8 cellular contexts compared by ENCODE assay signal in genomic region chr5:95823241-95823737, GRCh38. TPM values are rescaled to one million over a fixed set of nuclear protein-coding genes. Genes with fewer than 3 reads are reported as not detected.
DNase-seq lines count a peak whose midpoint lies in the region; ATAC-seq and TF ChIP-seq lines count a peak whose summit lies in the region.

No MANE protein-coding gene starts in this region.

- H3K9me3 ChIP-seq in liver (ENCODE audit: control insufficient read depth in 4 of 4, low read length in 3 of 4) = no peaks in the 10 kb centered on the region
- H3K9me3 ChIP-seq in thyroid gland = no peaks in the 10 kb centered on the region

- peaks cover 63% of the 10 kb centered on the region for H3K4me1 Mint-ChIP-seq in activated CD4-positive, alpha-beta T cell treated with anti-CD3 and anti-CD28 coated beads, Interleukin-2, amount 10 ng/mL, durations not matched to agents 24 days and 14 days
- H3K4me1 Mint-ChIP-seq in activated T-helper 2 cell treated with anti-CD3 and anti-CD28 coated beads, Interferon-gamma antibody, Interleukin-2, Interleukin-4, amounts not matched to agents 10 μg/mL and 5 μg/mL and 100 μg/mL, durations not matched to agents 14 hours and 24 hours and 36 hours (ENCODE audit: low read depth) = peaks cover 55% of the 10 kb centered on the region

- H3K27ac ChIP-seq in liver (ENCODE audit: low read depth in 1 of 2, low read length in 2 of 2) (peak overlapping the region; percentile 74 to 90), thyroid gland (peak overlapping the region; percentile 81 to 92 (median 83))

- H3K36me3 Mint-ChIP-seq in activated CD4-positive, alpha-beta T cell treated with anti-CD3 and anti-CD28 coated beads, Interleukin-2, amount 10 ng/mL, durations not matched to agents 24 days and 14 days (ENCODE audit: low read depth) = no peaks in the 10 kb centered on the region
- no peaks in the 10 kb centered on the region for H3K36me3 Mint-ChIP-seq in activated T-helper 2 cell treated with anti-CD3 and anti-CD28 coated beads, Interferon-gamma antibody, Interleukin-2, Interleukin-4, amounts not matched to agents 10 μg/mL and 5 μg/mL and 100 μg/mL, durations not matched to agents 14 hours and 24 hours and 36 hours (ENCODE audit: low read depth)

- DNase-seq in activated CD4-positive, alpha-beta T cell treated with anti-CD3 and anti-CD28 coated beads, Interleukin-2, amount 10 ng/mL, durations not matched to agents 24 days and 14 days = peak; percentile 67
- no peak for DNase-seq in activated CD4-positive, alpha-beta T cell treated with anti-CD3 and anti-CD28 coated beads, Interleukin-2, amount 50 U/mL, for 1 hour
- no peak for DNase-seq in activated T-helper 2 cell treated with anti-CD3 and anti-CD28 coated beads, Interferon-gamma antibody, Interleukin-2, Interleukin-4, amounts not matched to agents 10 μg/mL and 5 μg/mL and 100 μg/mL, durations not matched to agents 14 hours and 24 hours and 36 hours (ENCODE audit: low spot score)
- DNase-seq in thyroid gland (no peak), NCI-H2081 (lab: John Stamatoyannopoulos, UW) (no peak)
- DNase-seq in stimulated activated CD4-positive, alpha-beta T cell treated with anti-CD3 and anti-CD28 coated beads, Interleukin-1b, Interleukin-23, amount 100 ng/mL, for 48 hours = no peak

- H3K4me1 ChIP-seq in liver (ENCODE audit: control insufficient read depth in 4 of 4, insufficient read depth in 4 of 4, low read length in 3 of 4) (peaks cover 5 to 70% (median 47%) of the 10 kb centered on the region in 4 donors), thyroid gland (peaks cover 16 to 31% of the 10 kb centered on the region in 2 donors)

- H3K36me3 ChIP-seq in liver (ENCODE audit: control insufficient read depth in 4 of 4, insufficient read depth in 3 of 4, low read depth in 1 of 4, low read length in 3 of 4) = no peaks in the 10 kb centered on the region
- H3K36me3 ChIP-seq in thyroid gland = no peaks in the 10 kb centered on the region

- TF ChIP-seq RAD21 in liver (IDR thresholded peaks at IDR 0.05) = no peak

- TF ChIP-seq CTCF in liver (IDR thresholded peaks at IDR 0.05; ENCODE audit: low read depth, low read length, missing input control) (no peak), thyroid gland (IDR thresholded peaks at IDR 0.05) (no peak)

- no peaks in the 10 kb centered on the region for H3K9me3 Mint-ChIP-seq in activated CD4-positive, alpha-beta T cell treated with anti-CD3 and anti-CD28 coated beads, Interleukin-2, amount 10 ng/mL, durations not matched to agents 24 days and 14 days
- no peaks in the 10 kb centered on the region for H3K9me3 Mint-ChIP-seq in activated T-helper 2 cell treated with anti-CD3 and anti-CD28 coated beads, Interferon-gamma antibody, Interleukin-2, Interleukin-4, amounts not matched to agents 10 μg/mL and 5 μg/mL and 100 μg/mL, durations not matched to agents 14 hours and 24 hours and 36 hours

- H3K4me3 Mint-ChIP-seq in activated CD4-positive, alpha-beta T cell treated with anti-CD3 and anti-CD28 coated beads, Interleukin-2, amount 10 ng/mL, durations not matched to agents 24 days and 14 days = peak overlapping the region; percentile 91
- H3K4me3 Mint-ChIP-seq in activated T-helper 2 cell treated with anti-CD3 and anti-CD28 coated beads, Interferon-gamma antibody, Interleukin-2, Interleukin-4, amounts not matched to agents 10 μg/mL and 5 μg/mL and 100 μg/mL, durations not matched to agents 14 hours and 24 hours and 36 hours (ENCODE audit: low read depth) = peak overlapping the region; percentile 91

- no peaks in the 10 kb centered on the region for H3K27me3 Mint-ChIP-seq in activated CD4-positive, alpha-beta T cell treated with anti-CD3 and anti-CD28 coated beads, Interleukin-2, amount 10 ng/mL, durations not matched to agents 24 days and 14 days
- no peaks in the 10 kb centered on the region for H3K27me3 Mint-ChIP-seq in activated T-helper 2 cell treated with anti-CD3 and anti-CD28 coated beads, Interferon-gamma antibody, Interleukin-2, Interleukin-4, amounts not matched to agents 10 μg/mL and 5 μg/mL and 100 μg/mL, durations not matched to agents 14 hours and 24 hours and 36 hours (ENCODE audit: low read depth)

- H3K27me3 ChIP-seq in liver (ENCODE audit: control insufficient read depth in 4 of 4, insufficient read depth in 4 of 4, low read length in 3 of 4) (no peaks in the 10 kb centered on the region), thyroid gland (no peaks in the 10 kb centered on the region)

- H3K27ac Mint-ChIP-seq in activated CD4-positive, alpha-beta T cell treated with anti-CD3 and anti-CD28 coated beads, Interleukin-2, amount 10 ng/mL, durations not matched to agents 24 days and 14 days = peak overlapping the region; percentile 86
- peak overlapping the region; percentile 80 for H3K27ac Mint-ChIP-seq in activated T-helper 2 cell treated with anti-CD3 and anti-CD28 coated beads, Interferon-gamma antibody, Interleukin-2, Interleukin-4, amounts not matched to agents 10 μg/mL and 5 μg/mL and 100 μg/mL, durations not matched to agents 14 hours and 24 hours and 36 hours

- no peak for ATAC-seq in HG02571 (IDR thresholded peaks at IDR 0.05; ENCODE audit: unreplicated experiment)

- no peak for TF ChIP-seq POLR2A in thyroid gland (IDR thresholded peaks at IDR 0.05)

- H3K4me3 ChIP-seq in liver (ENCODE audit: low read depth in 1 of 3, low read length in 3 of 3) (peak overlapping the region in 2 of 3 donors; percentile 78 to 98), thyroid gland (replicated peaks in 1 of 3) (peak overlapping the region in 1 of 3 donors; percentile 40)

- 61% methylated on average over 7 of the region's 7 CpGs for WGBS in liver
- 53 to 67% methylated on average over 7 of the region's 7 CpGs for WGBS in thyroid gland, 2 donors

- peak overlapping the region in 1 of 2 donors; percentile 36 for H3K9ac ChIP-seq in liver (ENCODE audit: low read depth in 1 of 2, low read length in 2 of 2)

- intact Hi-C loops in activated CD4-positive, alpha-beta T cell treated with anti-CD3 and anti-CD28 coated beads, Interleukin-2, amount 10 ng/mL, durations not matched to agents 24 days and 14 days (cut with micrococcal nuclease) = loop anchor here (5.0 to 10.0 kb wide), 4 partner anchors 106 to 1112 kb away; partner anchors contain the start of genes CAST, LNPEP and SKIC3
- intact Hi-C loops in activated T-helper 2 cell treated with anti-CD3 and anti-CD28 coated beads, Interferon-gamma antibody, Interleukin-2, Interleukin-4, amounts not matched to agents 10 μg/mL and 5 μg/mL and 100 μg/mL, durations not matched to agents 14 hours and 24 hours and 36 hours (cut with micrococcal nuclease) = loop anchor here (1.0 to 10.0 kb wide), 5 partner anchors 11 to 839 kb away; partner anchors contain the start of genes ARSK, CAST, RFESD and SKIC3
- intact Hi-C loops in thyroid gland (cut with DNase I) = no loop called here

TF ChIP-seq in liver, 16 proteins besides CTCF, POLR2A, EP300 and RAD21:
- TF ChIP-seq EGR1 (IDR thresholded peaks at IDR 0.05; ENCODE audit: low read depth in 2 of 2) = no peak

RNA-seq across cellular contexts. Expression of gene GLRX, which starts 0.8 kb away (rescaled TPM):
- total RNA-seq in activated CD4-positive, alpha-beta T cell treated with anti-CD3 and anti-CD28 coated beads, Interleukin-2, amount 10 ng/mL, durations not matched to agents 24 days and 14 days = 13.5 and 17.3 TPM in 2 replicates
- total RNA-seq in activated T-helper 2 cell treated with anti-CD3 and anti-CD28 coated beads, Interferon-gamma antibody, Interleukin-2, Interleukin-4, amounts not matched to agents 10 μg/mL and 5 μg/mL and 100 μg/mL, durations not matched to agents 14 hours and 24 hours and 36 hours = 14.9 and 18.5 TPM in 2 replicates
- total RNA-seq in liver = 10 to 100 TPM; 48.2 to 61.8 TPM
- polyA plus RNA-seq in liver = 100 to 1,000 TPM; 152 to 187 TPM
- total RNA-seq in thyroid gland = 10 to 100 TPM; 30.1 to 68.7 (median 37.7) TPM
